In the genomic region with DNA sequence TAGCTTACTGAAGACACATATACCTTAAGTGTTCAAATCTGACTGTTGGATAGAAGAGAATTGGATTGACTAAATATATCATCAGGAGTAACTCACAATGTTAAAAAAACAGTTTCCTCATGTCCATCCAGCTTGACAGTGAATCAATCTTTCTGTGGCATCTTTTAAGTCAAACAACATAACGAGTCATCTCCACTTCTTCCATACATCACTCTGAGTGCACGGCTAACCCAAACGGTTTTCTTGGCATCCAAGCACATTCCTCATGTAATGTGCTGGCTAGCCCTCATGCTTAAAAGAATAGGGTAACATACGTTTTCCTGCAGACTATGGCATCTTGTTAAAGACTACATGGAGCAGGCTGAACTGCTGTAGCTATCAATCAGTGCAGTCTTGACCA, we compare ENCODE assay signal across 17 cellular contexts.
"Had no signal": no experiment of that assay in that cellular context is flagged by ENCODE, and none has a peak within 500 bp of the region (broad histone marks: within the 10 kb centered on the region; RNA-seq: fewer than 3 reads in every experiment).

No MANE protein-coding gene starts in this region.

- DNase-seq: activated CD4-positive, alpha-beta memory T cell treated with anti-CD3 and anti-CD28 coated beads for 36 hours; activated naive CD8-positive, alpha-beta T cell treated with anti-CD3 and anti-CD28 coated beads, Interleukin-2, amount 50 U/mL, for 24 hours; cerebellar nuclear complex; dermis blood vessel endothelial cell; heart left ventricle; kidney; left ventricle myocardium superior; nephron progenitor cell; psoas muscle; stimulated activated CD4-positive, alpha-beta T cell treated with anti-CD3 and anti-CD28 coated beads, Interleukin-12 subunit alpha, Interleukin-12 subunit beta, amount 100 ng/mL, for 4 hours; stimulated activated CD4-positive, alpha-beta T cell treated with anti-CD3 and anti-CD28 coated beads, Interleukin-2, amount 100 ng/mL, for 48 hours; stimulated activated naive CD4-positive, alpha-beta T cell treated with Interleukin-2 at 50 U/mL for 16 hours; T-helper 9 cell had no signal

- ATAC-seq: activated naive CD8-positive, alpha-beta T cell treated with anti-CD3 and anti-CD28 coated beads, Interleukin-2, amount 50 U/mL, for 24 hours; esophagus mucosa; heart left ventricle; left ventricle myocardium superior; psoas muscle; sciatic nerve had no signal

- H3K27ac ChIP-seq: heart left ventricle, psoas muscle, suprapubic skin had no signal

- H3K9me3 ChIP-seq: heart left ventricle, psoas muscle, suprapubic skin had no signal

- H3K4me3 Mint-ChIP-seq: activated CD4-positive, alpha-beta memory T cell treated with anti-CD3 and anti-CD28 coated beads for 36 hours; activated naive CD8-positive, alpha-beta T cell treated with anti-CD3 and anti-CD28 coated beads, Interleukin-2, amount 50 U/mL, for 24 hours; brain; nephron progenitor cell had no signal

- H3K36me3 Mint-ChIP-seq: activated CD4-positive, alpha-beta memory T cell treated with anti-CD3 and anti-CD28 coated beads for 36 hours; brain had no signal

- H3K27ac Mint-ChIP-seq: activated CD4-positive, alpha-beta memory T cell treated with anti-CD3 and anti-CD28 coated beads for 36 hours; activated naive CD8-positive, alpha-beta T cell treated with anti-CD3 and anti-CD28 coated beads, Interleukin-2, amount 50 U/mL, for 24 hours; brain; nephron progenitor cell had no signal

- H3K36me3 ChIP-seq: heart left ventricle, suprapubic skin had no signal

- H3K4me1 Mint-ChIP-seq: activated naive CD8-positive, alpha-beta T cell treated with anti-CD3 and anti-CD28 coated beads, Interleukin-2, amount 50 U/mL, for 24 hours; brain; nephron progenitor cell had no signal

- H3K4me3 ChIP-seq: heart left ventricle, psoas muscle, suprapubic skin had no signal

- H3K9me3 Mint-ChIP-seq: brain, nephron progenitor cell had no signal

- H3K4me1 ChIP-seq: heart left ventricle, psoas muscle, suprapubic skin had no signal

- H3K27me3 Mint-ChIP-seq: activated CD4-positive, alpha-beta memory T cell treated with anti-CD3 and anti-CD28 coated beads for 36 hours; activated naive CD8-positive, alpha-beta T cell treated with anti-CD3 and anti-CD28 coated beads, Interleukin-2, amount 50 U/mL, for 24 hours; brain had no signal

- H3K27me3 ChIP-seq: suprapubic skin had no signal
